8 cellular contexts compared by ENCODE assay signal in the genomic region with DNA sequence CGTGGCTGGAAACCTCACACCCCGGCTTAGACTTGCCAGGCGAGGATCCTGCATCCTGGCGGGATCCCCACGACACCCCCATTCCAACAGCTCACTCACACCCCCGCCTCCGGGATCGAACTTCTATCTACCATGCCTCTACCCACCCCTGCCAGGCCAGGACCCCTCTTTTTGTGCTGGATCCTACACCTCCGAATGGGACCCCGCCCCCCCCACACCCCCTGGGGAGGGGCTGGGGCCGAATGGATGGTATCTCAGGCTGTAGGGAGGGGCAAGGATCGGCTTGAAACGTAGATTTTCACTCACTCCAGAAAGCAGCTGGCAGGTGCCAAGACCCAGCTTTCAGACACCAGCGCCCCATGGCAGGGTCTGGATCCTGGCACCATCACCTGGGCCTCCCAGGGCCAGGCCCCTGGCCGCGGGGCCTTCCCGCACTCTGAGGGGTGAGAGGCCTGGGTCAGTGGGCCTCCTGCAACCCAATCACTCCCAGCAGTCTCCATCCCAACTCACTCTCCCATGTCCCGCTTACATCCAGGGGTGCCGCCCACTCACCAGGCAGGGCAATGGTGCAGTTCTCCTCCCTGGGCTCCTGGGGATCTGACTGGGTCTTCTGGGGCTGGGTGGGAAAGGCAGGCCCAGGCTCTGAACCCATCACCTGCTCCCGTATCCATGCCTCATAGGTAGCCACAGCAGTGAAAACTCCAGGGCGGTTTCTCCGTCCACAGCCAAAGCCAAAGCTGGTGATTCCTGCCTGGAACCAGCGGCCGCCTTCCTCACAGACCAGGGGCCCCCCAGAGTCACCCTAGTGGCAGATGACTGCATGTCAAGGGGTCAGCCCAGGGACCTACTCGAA. TPM values are rescaled to one million over a fixed set of nuclear protein-coding genes. Genes with fewer than 3 reads are reported as not detected.
A peak's percentile ranks its signal among the peaks of the same experiment; 100 is the strongest.
DNase-seq lines count a peak whose midpoint lies in the region; ATAC-seq, FAIRE-seq and TF ChIP-seq lines count a peak whose summit lies in the region.

No MANE protein-coding gene starts in this region.

- no peaks in the 10 kb centered on the region for H3K79me1 ChIP-seq in H1 (ENCODE audit: low read depth, low read length)

- H3K4me2 ChIP-seq in OCI-LY1 (ENCODE audit: low read length) (peak overlapping the region; percentile 61), H1 (ENCODE audit: insufficient read depth in 1 of 2, low read depth in 2 of 2, low read length in 2 of 2) (peak overlapping the region; percentile 4 to 72; a peak in 2 of 4 replicates), parathyroid adenoma (ENCODE audit: low read length) (peak overlapping the region; percentile 81)

- no peak overlapping the region; the same call in 1 of the 2 replicates for H4K8ac ChIP-seq in H1 (ENCODE audit: extremely low read depth, insufficient read depth, low read length)

- H2AK5ac ChIP-seq in H1 (ENCODE audit: low read depth, low read length): no peak overlapping the region

- peak overlapping the region; percentile 42 for H3K27ac ChIP-seq in CD8-positive, alpha-beta T cell (ENCODE audit: low read depth, low read length)
- H3K27ac ChIP-seq in OCI-LY1 (ENCODE audit: low read depth, low read length, poor library complexity, severe bottlenecking) (no peak overlapping the region), H1 (ENCODE audit: low read depth, low read length) (no peak overlapping the region), parathyroid adenoma (peak overlapping the region; percentile 24)

- H3K18ac ChIP-seq in H1 (ENCODE audit: extremely low read depth, low read length): no peak overlapping the region; the same call in 1 of the 2 replicates

- no peaks in the 10 kb centered on the region for H3K27me3 ChIP-seq in CD8-positive, alpha-beta T cell (ENCODE audit: insufficient read depth, low read length)
- H3K27me3 ChIP-seq in OCI-LY1 (ENCODE audit: insufficient read depth, low read length) (peaks cover 6% of the 10 kb centered on the region; the same call in 1 of the 2 replicates), H1 (replicated peaks in 1 of 4; ENCODE audit: control insufficient read depth in 3 of 4, extremely low read depth in 1 of 4, insufficient read depth in 3 of 4, low read length in 3 of 4) (peaks cover 1 to 20% (median 15%) of the 10 kb centered on the region in 4 experiments), parathyroid adenoma (ENCODE audit: control insufficient read depth, insufficient read depth, low read length) (no peaks in the 10 kb centered on the region)

- H4K91ac ChIP-seq in H1 (replicated peaks; ENCODE audit: insufficient read length, low read length): peak overlapping the region; percentile 96

- DNase-seq in CD8-positive, alpha-beta T cell: no peak
- DNase-seq in H1 (ENCODE audit: low read depth in 1 of 2, low spot score in 2 of 2): peak in 1 of 2 experiments; percentile 55
- no peak for DNase-seq in NCI-H1417 (lab: John Stamatoyannopoulos, UW)
- no peak for DNase-seq in glomerular visceral epithelial cell (ENCODE audit: extremely low spot score)
- no peak for DNase-seq in NCI-H345 treated with DMSO at 0.1 percent for 48 hours (lab: John Stamatoyannopoulos, UW; ENCODE audit: unreplicated experiment)

- peaks cover 6% of the 10 kb centered on the region; the same call in 1 of the 2 replicates for H3K23me2 ChIP-seq in H1 (ENCODE audit: low read depth, low read length)

- H3K9me3 ChIP-seq in CD8-positive, alpha-beta T cell (ENCODE audit: low read length): no peaks in the 10 kb centered on the region
- H3K9me3 ChIP-seq in OCI-LY1 (ENCODE audit: low read length) (no peaks in the 10 kb centered on the region), H1 (ENCODE audit: insufficient read depth in 2 of 2, low read depth in 1 of 2, low read length in 1 of 2) (no peaks in the 10 kb centered on the region), parathyroid adenoma (ENCODE audit: control insufficient read depth, low read length) (no peaks in the 10 kb centered on the region)

- no peak; a peak in 1 of 4 replicates for TF ChIP-seq RAD21 in H1 (IDR thresholded peaks at IDR 0.05 in 1 of 2, conservative IDR thresholded peaks at IDR 0.05 in 1 of 2; ENCODE audit: low read depth in 2 of 2, low read length in 2 of 2)

- TF ChIP-seq POLR2A in H1 (IDR thresholded peaks at IDR 0.05; ENCODE audit: control extremely low read depth in 1 of 2, low read depth in 2 of 2, low read length in 2 of 2): no peak

- peaks cover 16% of the 10 kb centered on the region for H3K4me1 ChIP-seq in CD8-positive, alpha-beta T cell (ENCODE audit: insufficient read depth, low read length)
- H3K4me1 ChIP-seq in OCI-LY1 (ENCODE audit: insufficient read depth, low read length, severe bottlenecking) (peaks cover 10% of the 10 kb centered on the region), H1 (replicated peaks in 1 of 4; ENCODE audit: control insufficient read depth in 3 of 4, insufficient read depth in 4 of 4, low read length in 3 of 4) (peaks cover 4 to 23% (median 22%) of the 10 kb centered on the region in 4 experiments), parathyroid adenoma (peaks cover 15% of the 10 kb centered on the region)

- H3K9ac ChIP-seq in OCI-LY1 (ENCODE audit: low read length) (peak overlapping the region; percentile 48; the same call in 1 of the 2 replicates), H1 (replicated peaks in 1 of 4; ENCODE audit: extremely low read depth in 1 of 4, low read depth in 3 of 4, low read length in 3 of 4) (no peak overlapping the region; a peak in 1 of 7 replicates), parathyroid adenoma (no peak overlapping the region)

- no peak overlapping the region for H3K23ac ChIP-seq in H1 (ENCODE audit: insufficient read length)

- H3K4me3 Mint-ChIP-seq in CD8-positive, alpha-beta T cell: peak overlapping the region; percentile 68

- H3K56ac ChIP-seq in H1 (replicated peaks; ENCODE audit: insufficient read length, low read depth, low read length): no peak overlapping the region

- TF ChIP-seq EP300 in H1 (IDR thresholded peaks at IDR 0.05; ENCODE audit: borderline replicate concordance in 1 of 2, low read depth in 2 of 2, low read length in 2 of 2): no peak

- H3K27ac Mint-ChIP-seq in CD8-positive, alpha-beta T cell: no peak overlapping the region

- intact Hi-C loops in CD8-positive, alpha-beta T cell (cut with DNase I, micrococcal nuclease): loop anchor here (2.0 to 10.0 kb wide), 9 partner anchors 24 to 314 kb away; a partner anchor contains a TSS

- no peak overlapping the region for H2BK20ac ChIP-seq in H1 (ENCODE audit: low read length)

- 83% methylated on average over 22 of the region's 25 CpGs; no CpG with 5 or more reads in 1 of the 2 experiments for WGBS in H1 (ENCODE audit: extremely low coverage in 1 of 2, insufficient coverage in 1 of 2, insufficient read length in 1 of 2, insufficient replicate concordance in 2 of 2, low coverage in 1 of 2, low lambda C conversion rate in 2 of 2, missing lambda C conversion rate in 1 of 2), 2 experiments

- H2BK12ac ChIP-seq in H1 (ENCODE audit: low read depth, low read length): no peak overlapping the region; the same call in 1 of the 2 replicates

- no peak for ATAC-seq in CD8-positive, alpha-beta T cell
- no peak for ATAC-seq in GM19324 (IDR thresholded peaks at IDR 0.05; ENCODE audit: low FRiP score, unreplicated experiment)

- H3K4me1 Mint-ChIP-seq in CD8-positive, alpha-beta T cell (ENCODE audit: low read depth): peaks cover 14% of the 10 kb centered on the region

- no peak overlapping the region for H4K5ac ChIP-seq in H1 (ENCODE audit: insufficient read length, low read depth, low read length)

- POLR2A ChIA-PET in CD8-positive, alpha-beta T cell (lab: Charles Lee): interaction anchor here (0.7 to 3.9 kb wide), 17 partner anchors 11 to 395 kb away, joined by 3 to 85 read pairs (median 4); a partner anchor contains a TSS
- POLR2A ChIA-PET in H1 (lab: Charles Lee; ENCODE audit: partially characterized antibody): interaction anchor here (0.6 to 34.9 kb wide), 13 partner anchors 22 to 315 kb away, joined by 3 to 713 read pairs (median 5); a partner anchor contains a TSS

- no peak for TF ChIP-seq CTCF in CD8-positive, alpha-beta T cell (IDR thresholded peaks at IDR 0.05)
- TF ChIP-seq CTCF in OCI-LY1 (IDR thresholded peaks at IDR 0.05; ENCODE audit: low read length): no peak
- peak in 2 of 3 experiments; percentile 1 to 35; a peak in 2 of 4 replicates for TF ChIP-seq CTCF in H1 (IDR thresholded peaks at IDR 0.05; ENCODE audit: control extremely low read depth in 1 of 3, insufficient read depth in 1 of 3, low read depth in 1 of 3, low read length in 3 of 3)
- no peak for TF ChIP-seq CTCF in parathyroid adenoma (IDR thresholded peaks at IDR 0.05)

- H3K14ac ChIP-seq in H1 (ENCODE audit: insufficient read length): no peak overlapping the region

- peak overlapping the region; percentile 66 for H3K4me3 ChIP-seq in CD8-positive, alpha-beta T cell (ENCODE audit: low read depth, low read length)
- H3K4me3 ChIP-seq in OCI-LY1 (ENCODE audit: low read depth, low read length, poor library complexity, severe bottlenecking) (peak overlapping the region; percentile 50), H1 (ENCODE audit: extremely low read depth in 1 of 4, insufficient read depth in 2 of 4, low read depth in 3 of 4, low read length in 4 of 4) (peak overlapping the region in 2 of 4 experiments; percentile 10 to 54; a peak in 5 of 8 replicates), parathyroid adenoma (ENCODE audit: low read depth, low read length) (peak overlapping the region; percentile 23)

- no peak overlapping the region for H2BK5ac ChIP-seq in H1 (ENCODE audit: low read depth, low read length)

- H3K4ac ChIP-seq in H1 (replicated peaks; ENCODE audit: insufficient read length, low read depth, low read length): no peak overlapping the region

- H3F3A ChIP-seq in OCI-LY1 (ENCODE audit: insufficient read depth, low read length): no peaks in the 10 kb centered on the region

- H4K20me1 ChIP-seq in OCI-LY1 (ENCODE audit: insufficient read depth, low read length): no peaks in the 10 kb centered on the region
- H4K20me1 ChIP-seq in H1 (replicated peaks in 1 of 2; ENCODE audit: control insufficient read depth in 1 of 2, insufficient read depth in 2 of 2, low read length in 2 of 2): no peaks in the 10 kb centered on the region

- H3K9me2 ChIP-seq in OCI-LY1 (ENCODE audit: low read depth, low read length): no peaks in the 10 kb centered on the region

- H3K36me3 Mint-ChIP-seq in CD8-positive, alpha-beta T cell: no peaks in the 10 kb centered on the region

- no peaks in the 10 kb centered on the region for H3K79me2 ChIP-seq in OCI-LY1 (ENCODE audit: insufficient read depth, low read length)
- no peaks in the 10 kb centered on the region for H3K79me2 ChIP-seq in H1 (ENCODE audit: control insufficient read depth in 1 of 2, insufficient read depth in 2 of 2, low read length in 2 of 2)
- no peaks in the 10 kb centered on the region for H3K79me2 ChIP-seq in parathyroid adenoma

- H3K36me3 ChIP-seq in CD8-positive, alpha-beta T cell (ENCODE audit: insufficient read depth, low read length): no peaks in the 10 kb centered on the region
- H3K36me3 ChIP-seq in OCI-LY1 (ENCODE audit: insufficient read depth, low read length): no peaks in the 10 kb centered on the region
- no peaks in the 10 kb centered on the region for H3K36me3 ChIP-seq in H1 (ENCODE audit: control insufficient read depth in 2 of 4, insufficient read depth in 4 of 4, low read length in 3 of 4)
- no peaks in the 10 kb centered on the region for H3K36me3 ChIP-seq in parathyroid adenoma (ENCODE audit: control insufficient read depth, insufficient read depth, low read length)

- no peak overlapping the region for H2AFZ ChIP-seq in OCI-LY1 (ENCODE audit: low read length)
- no peak overlapping the region for H2AFZ ChIP-seq in H1 (ENCODE audit: low read length)
- peak overlapping the region; percentile 98 for H2AFZ ChIP-seq in parathyroid adenoma

- CTCF ChIA-PET in CD8-positive, alpha-beta T cell (lab: Charles Lee): interaction anchor here (0.7 to 3.0 kb wide), 35 partner anchors 12 to 725 kb away, joined by 3 to 36 read pairs (median 4); a partner anchor contains a TSS
- CTCF ChIA-PET in H1 (lab: Charles Lee; ENCODE audit: partially characterized antibody): interaction anchor here (0.8 to 8.1 kb wide), 26 partner anchors 9 to 555 kb away, joined by 3 to 56 read pairs (median 4); a partner anchor contains a TSS

- H3K9me3 Mint-ChIP-seq in CD8-positive, alpha-beta T cell: no peaks in the 10 kb centered on the region

- H2BK15ac ChIP-seq in H1 (ENCODE audit: low read length): 0 out of 2 replicates have a peak overlapping the region, but pooled peaks have one; percentile 88

- no peaks in the 10 kb centered on the region for H3K27me3 Mint-ChIP-seq in CD8-positive, alpha-beta T cell (ENCODE audit: low read depth)

- H2BK120ac ChIP-seq in H1 (replicated peaks; ENCODE audit: low read depth, low read length): no peak overlapping the region

- no peak for FAIRE-seq in H1 (lab: Jason Lieb, UNC)

RNA-seq across cellular contexts. Expression of a gene that starts 6.6 kb away (rescaled TPM):
- under 1 TPM; 0.56 to 0.87 TPM for total RNA-seq in CD8-positive, alpha-beta T cell
- 1.3 TPM in 2 replicates for total RNA-seq in H1 (2021; fragmentation: NEBNext Ultra II Directional; extraction: Animal tissue kit (Norgen Biotek cat#: 25700))
- 1.9 and 3.1 TPM in 2 replicates for polyA plus RNA-seq in H1 (2011; rRNA removed)
- polyA plus RNA-seq in H1 (2011; cell fraction: cytosol; rRNA removed): 2.3 TPM
- 3.5 TPM for polyA plus RNA-seq in H1 (2011; cell fraction: nucleus; rRNA removed)
- 0.76 to 1.4 TPM (median 1.1 TPM) in 4 replicates for polyA plus RNA-seq in H1 (2012, experiment 1 of 2)
- polyA plus RNA-seq in H1 (2012, experiment 2 of 2): 0.33 TPM
- polyA plus RNA-seq in H1 (2013, experiment 1 of 2): 0.87 TPM
- 0.68 TPM for polyA plus RNA-seq in H1 (2013, experiment 2 of 2)
- polyA minus RNA-seq in H1 (2011; rRNA and poly(A)+ RNA removed): 0.41 TPM in 1 of 2 replicates, not detected in the other
- not detected for polyA minus RNA-seq in H1 (2011; cell fraction: cytosol; rRNA and poly(A)+ RNA removed)
- 1.7 TPM for polyA minus RNA-seq in H1 (2011; cell fraction: nucleus; rRNA and poly(A)+ RNA removed)

RNA-seq across cellular contexts. Expression of a gene that starts 7.7 kb away (rescaled TPM):
- not detected for total RNA-seq in CD8-positive, alpha-beta T cell
- total RNA-seq in H1 (2021; fragmentation: NEBNext Ultra II Directional; extraction: Animal tissue kit (Norgen Biotek cat#: 25700)): 86.1 and 87.7 TPM in 2 replicates
- 273 and 321 TPM in 2 replicates for polyA plus RNA-seq in H1 (2011; rRNA removed)
- polyA plus RNA-seq in H1 (2011; cell fraction: cytosol; rRNA removed): 136 TPM
- 162 TPM for polyA plus RNA-seq in H1 (2011; cell fraction: nucleus; rRNA removed)
- polyA plus RNA-seq in H1 (2012, experiment 1 of 2): 71.0 to 119 TPM (median 109 TPM) in 4 replicates
- 123 TPM for polyA plus RNA-seq in H1 (2012, experiment 2 of 2)
- polyA plus RNA-seq in H1 (2013, experiment 1 of 2): 180 TPM
- 205 TPM for polyA plus RNA-seq in H1 (2013, experiment 2 of 2)
- 56.1 and 63.2 TPM in 2 replicates for polyA minus RNA-seq in H1 (2011; rRNA and poly(A)+ RNA removed)
- polyA minus RNA-seq in H1 (2011; cell fraction: cytosol; rRNA and poly(A)+ RNA removed): 86.6 TPM
- polyA minus RNA-seq in H1 (2011; cell fraction: nucleus; rRNA and poly(A)+ RNA removed): 37.2 TPM

RNA-seq across cellular contexts. Expression of a gene that starts 25.8 kb away (rescaled TPM):
- total RNA-seq in CD8-positive, alpha-beta T cell: 100 to 1,000 TPM; 105 to 107 TPM
- 61.6 and 68.7 TPM in 2 replicates for total RNA-seq in H1 (2021; fragmentation: NEBNext Ultra II Directional; extraction: Animal tissue kit (Norgen Biotek cat#: 25700))
- 52.6 and 60.8 TPM in 2 replicates for polyA plus RNA-seq in H1 (2011; rRNA removed)
- 73.1 TPM for polyA plus RNA-seq in H1 (2011; cell fraction: cytosol; rRNA removed)
- 90.5 TPM for polyA plus RNA-seq in H1 (2011; cell fraction: nucleus; rRNA removed)
- 51.6 to 65.4 TPM (median 59.2 TPM) in 4 replicates for polyA plus RNA-seq in H1 (2012, experiment 1 of 2)
- polyA plus RNA-seq in H1 (2012, experiment 2 of 2): 51.0 TPM
- polyA plus RNA-seq in H1 (2013, experiment 1 of 2): 35.2 TPM
- 33.5 TPM for polyA plus RNA-seq in H1 (2013, experiment 2 of 2)
- 43.6 and 47.9 TPM in 2 replicates for polyA minus RNA-seq in H1 (2011; rRNA and poly(A)+ RNA removed)
- polyA minus RNA-seq in H1 (2011; cell fraction: cytosol; rRNA and poly(A)+ RNA removed): 29.1 TPM
- polyA minus RNA-seq in H1 (2011; cell fraction: nucleus; rRNA and poly(A)+ RNA removed): 25.3 TPM

RNA-seq across cellular contexts. Expression of a gene that starts 35.1 kb away (rescaled TPM):
- 1 to 10 TPM; 5.6 to 7.6 TPM for total RNA-seq in CD8-positive, alpha-beta T cell
- 49.6 and 51.5 TPM in 2 replicates for total RNA-seq in H1 (2021; fragmentation: NEBNext Ultra II Directional; extraction: Animal tissue kit (Norgen Biotek cat#: 25700))
- polyA plus RNA-seq in H1 (2011; rRNA removed): 77.1 and 97.1 TPM in 2 replicates
- polyA plus RNA-seq in H1 (2011; cell fraction: cytosol; rRNA removed): 46.5 TPM
- 79.7 TPM for polyA plus RNA-seq in H1 (2011; cell fraction: nucleus; rRNA removed)
- 30.1 to 58.0 TPM (median 53.0 TPM) in 4 replicates for polyA plus RNA-seq in H1 (2012, experiment 1 of 2)
- polyA plus RNA-seq in H1 (2012, experiment 2 of 2): 61.9 TPM
- 45.0 TPM for polyA plus RNA-seq in H1 (2013, experiment 1 of 2)
- 46.8 TPM for polyA plus RNA-seq in H1 (2013, experiment 2 of 2)
- 24.8 and 31.0 TPM in 2 replicates for polyA minus RNA-seq in H1 (2011; rRNA and poly(A)+ RNA removed)
- 36.6 TPM for polyA minus RNA-seq in H1 (2011; cell fraction: cytosol; rRNA and poly(A)+ RNA removed)
- 32.5 TPM for polyA minus RNA-seq in H1 (2011; cell fraction: nucleus; rRNA and poly(A)+ RNA removed)

RNA-seq across cellular contexts. Expression of a gene that starts 36.7 kb away (rescaled TPM):
- 100 to 1,000 TPM; 734 to 742 TPM for total RNA-seq in CD8-positive, alpha-beta T cell
- 685 and 686 TPM in 2 replicates for total RNA-seq in H1 (2021; fragmentation: NEBNext Ultra II Directional; extraction: Animal tissue kit (Norgen Biotek cat#: 25700))
- polyA plus RNA-seq in H1 (2011; rRNA removed): 484 and 491 TPM in 2 replicates
- polyA plus RNA-seq in H1 (2011; cell fraction: cytosol; rRNA removed): 464 TPM
- polyA plus RNA-seq in H1 (2011; cell fraction: nucleus; rRNA removed): 680 TPM
- 1,043 to 1,228 TPM (median 1,129 TPM) in 4 replicates for polyA plus RNA-seq in H1 (2012, experiment 1 of 2)
- 352 TPM for polyA plus RNA-seq in H1 (2012, experiment 2 of 2)
- 689 TPM for polyA plus RNA-seq in H1 (2013, experiment 1 of 2)
- polyA plus RNA-seq in H1 (2013, experiment 2 of 2): 688 TPM
- polyA minus RNA-seq in H1 (2011; rRNA and poly(A)+ RNA removed): 207 and 224 TPM in 2 replicates
- 462 TPM for polyA minus RNA-seq in H1 (2011; cell fraction: cytosol; rRNA and poly(A)+ RNA removed)
- 413 TPM for polyA minus RNA-seq in H1 (2011; cell fraction: nucleus; rRNA and poly(A)+ RNA removed)

Comparison
In these comparisons a context has a peak if more than half of its experiments do, and no peak if none do; other contexts are left out.
1. H3K27ac ChIP-seq: peak in CD8-positive, alpha-beta T cell (single experiment) and parathyroid adenoma (single experiment); none in OCI-LY1 (single experiment) and H1 (single experiment).
2. CTCF ChIP-seq: peak in H1 (2 of 3); none in CD8-positive, alpha-beta T cell (single experiment), OCI-LY1 (single experiment) and parathyroid adenoma (single experiment).
3. RNA of a gene that starts 7.7 kb away (total RNA-seq): 86.1 to 87.7 TPM in H1; not detected in CD8-positive, alpha-beta T cell; every median in the first group is over 10 times any median in the second.
4. Peak in every context shown above with its lines, with median percentiles within 50 percentile points of each other: H3K4me2 ChIP-seq.